In genomic region chr5:54743997-54744788, GRCh38 we compare ENCODE assay signal across 8 cellular contexts.
DNase-seq lines count a peak whose midpoint lies in the region; ATAC-seq and TF ChIP-seq lines count a peak whose summit lies in the region.

No MANE protein-coding gene starts in this region.

- H3K4me1 Mint-ChIP-seq in endothelial cell (ENCODE audit: unreplicated experiment), result peaks cover 20% of the 10 kb centered on the region
- peaks cover 15 to 49% (median 39%) of the 10 kb centered on the region in 3 donors for H3K4me1 Mint-ChIP-seq in naive B cell

- no peaks in the 10 kb centered on the region for H3K9me3 ChIP-seq in BLaER1 treated with 17β-estradiol and CSF1 and Interleukin-3, amounts not matched to agents 10 nM and 100 nM (replicated peaks in 1 of 11)
- no peaks in the 10 kb centered on the region for H3K9me3 ChIP-seq in thymus (ENCODE audit: control insufficient read depth)

- H3K4me1 ChIP-seq in BLaER1 treated with 17β-estradiol and CSF1 and Interleukin-3, amounts not matched to agents 10 nM and 100 nM, result peaks cover 48 to 84% (median 63%) of the 10 kb centered on the region in 10 experiments
- no peaks in the 10 kb centered on the region for H3K4me1 ChIP-seq in thymus (ENCODE audit: control insufficient read depth, insufficient read depth, low read length)

- ATAC-seq in GM21526 (IDR thresholded peaks at IDR 0.05; ENCODE audit: low FRiP score, unreplicated experiment) (peak; percentile 79), naive B cell (ENCODE audit: low read depth in 2 of 2) (peak; percentile 77 to 82), HG02840 (IDR thresholded peaks at IDR 0.05; ENCODE audit: low FRiP score, unreplicated experiment) (no peak)

- H3K27ac Mint-ChIP-seq in endothelial cell (ENCODE audit: unreplicated experiment) (peak overlapping the region; percentile 48), naive B cell (no peak overlapping the region)

- no peaks in the 10 kb centered on the region for H3K27me3 ChIP-seq in BLaER1 treated with 17β-estradiol and CSF1 and Interleukin-3, amounts not matched to agents 10 nM and 100 nM
- H3K27me3 ChIP-seq in thymus (ENCODE audit: control insufficient read depth, insufficient read depth), result no peaks in the 10 kb centered on the region

- TF ChIP-seq CTCF in endothelial cell (IDR thresholded peaks at IDR 0.05; ENCODE audit: unreplicated experiment), result no peak

- no peak overlapping the region for H3K4me3 ChIP-seq in BLaER1 treated with 17β-estradiol and CSF1 and Interleukin-3, amounts not matched to agents 10 nM and 100 nM
- no peak overlapping the region for H3K4me3 ChIP-seq in thymus (ENCODE audit: low read length)

- H3K4me3 Mint-ChIP-seq in endothelial cell (ENCODE audit: unreplicated experiment), result no peak overlapping the region
- H3K4me3 Mint-ChIP-seq in naive B cell, result peak overlapping the region in 5 of 8 donors; percentile 31 to 81 (median 53)

- H3K27me3 Mint-ChIP-seq in endothelial cell (ENCODE audit: unreplicated experiment), result peaks cover 3% of the 10 kb centered on the region
- H3K27me3 Mint-ChIP-seq in naive B cell, result no peaks in the 10 kb centered on the region

- H3K36me3 Mint-ChIP-seq in endothelial cell (ENCODE audit: low read depth, unreplicated experiment), result no peaks in the 10 kb centered on the region
- H3K36me3 Mint-ChIP-seq in naive B cell, result no peaks in the 10 kb centered on the region

- 56% methylated on average over 8 of the region's 8 CpGs for WGBS in thymus

- H3K36me3 ChIP-seq in BLaER1 treated with 17β-estradiol and CSF1 and Interleukin-3, amounts not matched to agents 10 nM and 100 nM, result no peaks in the 10 kb centered on the region
- H3K36me3 ChIP-seq in thymus (ENCODE audit: control insufficient read depth, insufficient read depth), result no peaks in the 10 kb centered on the region

- H3K27ac ChIP-seq in BLaER1 treated with 17β-estradiol and CSF1 and Interleukin-3, amounts not matched to agents 10 nM and 100 nM, result peak overlapping the region; percentile 71 to 94 (median 88)
- peak overlapping the region; percentile 46 for H3K27ac ChIP-seq in thymus (ENCODE audit: low read depth)

- H3K4me2 ChIP-seq in BLaER1 treated with 17β-estradiol and CSF1 and Interleukin-3, amounts not matched to agents 10 nM and 100 nM, result peak overlapping the region; percentile 63 to 91 (median 82)

- no peaks in the 10 kb centered on the region for H4K20me1 ChIP-seq in BLaER1 treated with 17β-estradiol and CSF1 and Interleukin-3, amounts not matched to agents 10 nM and 100 nM

- H3K9ac ChIP-seq in BLaER1 treated with 17β-estradiol and CSF1 and Interleukin-3, amounts not matched to agents 10 nM and 100 nM, result peak overlapping the region; percentile 58 to 81 (median 73)

- DNase-seq in KBM-7 (peak; percentile 79), endothelial cell (ENCODE audit: low spot score) (no peak), naive B cell (peak; percentile 33)
- peak; percentile 22 to 46 for DNase-seq in activated CD4-positive, alpha-beta T cell treated with anti-CD3 and anti-CD28 coated beads, Interleukin-2, amount 50 U/mL, for 48 hours

- H3K9me3 Mint-ChIP-seq in endothelial cell (ENCODE audit: unreplicated experiment) (no peaks in the 10 kb centered on the region), naive B cell (no peaks in the 10 kb centered on the region)

- in situ Hi-C loops in KBM-7 (cut with MboI; ENCODE audit: low pct_unique_long_range_greater_than_20kb, low sequenced_read_pairs), result no loop called here
